Comparison of ENCODE assay signal across 8 cellular contexts in genomic region chr10:6204341-6205191, GRCh38. TPM values are rescaled to one million over a fixed set of nuclear protein-coding genes. Genes with fewer than 3 reads are reported as not detected.
DNase-seq lines count a peak whose midpoint lies in the region; ATAC-seq and TF ChIP-seq lines count a peak whose summit lies in the region.

No MANE protein-coding gene starts in this region.

- H3K27me3 ChIP-seq in RWPE2 (ENCODE audit: insufficient read depth, poor library complexity, severe bottlenecking) (no peaks in the 10 kb centered on the region), mucosa of rectum (ENCODE audit: control insufficient read depth in 2 of 2, insufficient read depth in 2 of 2, low read length in 2 of 2) (peaks cover 0 to 3% of the 10 kb centered on the region in 2 donors), uterus (no peaks in the 10 kb centered on the region)

- intact Hi-C loops in uterus (cut with DNase I; ENCODE audit: low total_unique reads) = loop anchor here (5.0 to 10.0 kb wide), 3 partner anchors 60 to 200 kb away; no protein-coding TSS in a partner anchor

- peak overlapping the region; percentile 83 for H3K27ac ChIP-seq in RWPE2 (ENCODE audit: poor library complexity, severe bottlenecking)
- no peak overlapping the region for H3K27ac ChIP-seq in mucosa of rectum (ENCODE audit: low read depth in 2 of 2, low read length in 2 of 2)
- H3K27ac ChIP-seq in uterus = peak overlapping the region; percentile 87 to 96

- peak; percentile 12 for DNase-seq in NOMO-1 treated with DMSO at 0.1 percent for 48 hours (lab: John Stamatoyannopoulos, UW; ENCODE audit: unreplicated experiment)
- no peak for DNase-seq in NOMO-1 (lab: John Stamatoyannopoulos, UW; ENCODE audit: unreplicated experiment in 2 of 2)
- peak; percentile 88 for DNase-seq in RWPE2 (ENCODE audit: low spot score)
- peak; percentile 96 for DNase-seq in epithelial cell of esophagus (ENCODE audit: low read depth)
- peak; percentile 66 to 70 for DNase-seq in uterus

- peak; percentile 60 for ATAC-seq in RWPE2 (ENCODE audit: low read depth)
- no peak for ATAC-seq in HG03045 (IDR thresholded peaks at IDR 0.05; ENCODE audit: unreplicated experiment)
- ATAC-seq in HG02571 (IDR thresholded peaks at IDR 0.05; ENCODE audit: unreplicated experiment) = no peak

- H3K9ac ChIP-seq in mucosa of rectum (ENCODE audit: low read depth in 1 of 2, low read length in 2 of 2) = peak overlapping the region in 1 of 2 donors; percentile 70

- peak overlapping the region; percentile 67 for H3K4me3 ChIP-seq in RWPE2 (ENCODE audit: severe bottlenecking)
- peak overlapping the region; percentile 66 for H3K4me3 ChIP-seq in epithelial cell of esophagus (ENCODE audit: low read length)
- peak overlapping the region; percentile 78 to 83 for H3K4me3 ChIP-seq in mucosa of rectum (ENCODE audit: low read length in 2 of 2)
- peak overlapping the region; percentile 49 to 64 for H3K4me3 ChIP-seq in uterus

- H3K9me3 ChIP-seq in RWPE2 (ENCODE audit: severe bottlenecking) (no peaks in the 10 kb centered on the region), mucosa of rectum (ENCODE audit: control insufficient read depth in 2 of 2, low read length in 2 of 2) (no peaks in the 10 kb centered on the region), uterus (no peaks in the 10 kb centered on the region)

- H3K4me1 ChIP-seq in RWPE2 (ENCODE audit: insufficient read depth, poor library complexity, severe bottlenecking) = peaks cover 5% of the 10 kb centered on the region
- peaks cover 27 to 30% of the 10 kb centered on the region in 2 donors for H3K4me1 ChIP-seq in mucosa of rectum (ENCODE audit: control insufficient read depth in 2 of 2, insufficient read depth in 2 of 2, low read length in 2 of 2)
- peaks cover 0 to 22% of the 10 kb centered on the region in 2 donors for H3K4me1 ChIP-seq in uterus

- TF ChIP-seq POLR2A in uterus (IDR thresholded peaks at IDR 0.05) = no peak

- H3K36me3 ChIP-seq in RWPE2 (ENCODE audit: low read depth) (peaks cover 5% of the 10 kb centered on the region; the same call in 1 of the 2 replicates), mucosa of rectum (ENCODE audit: control insufficient read depth in 2 of 2, insufficient read depth in 2 of 2, low read length in 2 of 2) (no peaks in the 10 kb centered on the region), uterus (no peaks in the 10 kb centered on the region)

- TF ChIP-seq CTCF in RWPE2 (IDR thresholded peaks at IDR 0.05; ENCODE audit: poor library complexity, severe bottlenecking) (no peak), epithelial cell of esophagus (IDR thresholded peaks at IDR 0.05; ENCODE audit: insufficient read depth, low read depth, low read length, missing control alignments) (no peak), uterus (IDR thresholded peaks at IDR 0.05) (no peak)

RNA-seq across cellular contexts. Expression of gene PFKFB3, which starts 1.8 kb away (rescaled TPM):
- total RNA-seq in uterus = 10 to 100 TPM in 3 of 4 donors, 1 to 10 TPM in 1; 7.4 to 54.5 (median 14.7) TPM

Comparison
In these comparisons a context has a peak if more than half of its experiments do, and no peak if none do; other contexts are left out.
1. DNase-seq: peak in NOMO-1 treated with DMSO at 0.1 percent for 48 hours (single experiment), RWPE2 (single experiment), epithelial cell of esophagus (single experiment) and uterus (2 of 2); none in NOMO-1 (0 of 2).
2. H3K27ac ChIP-seq: peak in RWPE2 (single experiment) and uterus (2 of 2); none in mucosa of rectum (0 of 2).
3. Peak in every context shown above with its lines, with median percentiles within 50 percentile points of each other: H3K4me3 ChIP-seq.